In the genomic region with DNA sequence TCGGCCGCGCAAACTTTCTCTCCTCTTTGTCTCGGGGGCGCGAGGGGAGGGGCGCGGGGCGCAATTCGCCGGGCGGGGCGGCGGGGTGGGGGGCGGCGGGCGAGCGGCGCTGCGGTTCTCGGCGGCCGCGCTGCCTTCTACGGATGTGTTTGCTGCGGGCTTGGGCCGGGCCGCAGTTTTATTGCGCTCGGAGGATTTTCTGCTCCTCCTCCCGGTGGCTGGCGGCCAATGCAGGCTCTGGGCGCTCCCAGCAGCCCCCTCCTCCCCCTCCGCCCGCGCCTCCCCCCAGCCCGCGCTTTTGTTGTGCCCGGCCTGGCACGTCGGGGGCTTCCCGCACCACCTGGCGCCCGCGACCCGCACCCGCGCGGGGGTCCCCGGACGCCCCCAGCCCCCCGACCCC, we compare ENCODE assay signal across 8 cellular contexts. TPM values are rescaled to one million over a fixed set of nuclear protein-coding genes. Genes with fewer than 3 reads are reported as not detected.
DNase-seq lines count a peak whose midpoint lies in the region; ATAC-seq, FAIRE-seq and TF ChIP-seq lines count a peak whose summit lies in the region.

A gene with protein sequence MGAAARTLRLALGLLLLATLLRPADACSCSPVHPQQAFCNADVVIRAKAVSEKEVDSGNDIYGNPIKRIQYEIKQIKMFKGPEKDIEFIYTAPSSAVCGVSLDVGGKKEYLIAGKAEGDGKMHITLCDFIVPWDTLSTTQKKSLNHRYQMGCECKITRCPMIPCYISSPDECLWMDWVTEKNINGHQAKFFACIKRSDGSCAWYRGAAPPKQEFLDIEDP (minus strand): TSS at position 154 of the 400 bp plus-strand sequence. CDS start 299 bp downstream, outside the sequence.

- H3K23me2 ChIP-seq in H1 (ENCODE audit: low read depth, low read length), result peaks cover 11% of the 10 kb centered on the region; the same call in 1 of the 2 replicates

- H4K8ac ChIP-seq in H1 (ENCODE audit: extremely low read depth, insufficient read depth, low read length) (peak within 1 kb of the TSS; percentile 92), mesenchymal stem cell (ENCODE audit: low read length) (peak within 1 kb of the TSS; percentile 63)

- peak; percentile 86 for DNase-seq in ACHN
- peak; percentile 92 for DNase-seq in NCI-H82 (lab: John Stamatoyannopoulos, UW)
- DNase-seq in activated CD8-positive, alpha-beta memory T cell treated with anti-CD3 and anti-CD28 coated beads, Interleukin-2, amount 50 U/mL, for 24 hours (ENCODE audit: extremely low read depth), result peak; percentile 8
- peak; percentile 58 to 87 for DNase-seq in H1 (ENCODE audit: low read depth in 1 of 2, low spot score in 2 of 2)
- DNase-seq in mesenchymal stem cell, result peak; percentile 86
- DNase-seq in stimulated activated CD8-positive, alpha-beta memory T cell treated with anti-CD3 and anti-CD28 coated beads, Interleukin-12 subunit alpha, Interleukin-12 subunit beta, amount 100 ng/mL, for 1 hour (ENCODE audit: low read depth), result peak; percentile 41

- H3K4me1 ChIP-seq in HEK293 (ENCODE audit: control insufficient read depth, insufficient read depth, low read length) (peaks cover 5% of the 10 kb centered on the region), H1 (replicated peaks in 1 of 4; ENCODE audit: control insufficient read depth in 3 of 4, insufficient read depth in 4 of 4, low read length in 3 of 4) (peaks cover 4 to 16% (median 10%) of the 10 kb centered on the region in 4 experiments), mesenchymal stem cell (ENCODE audit: control insufficient read depth, insufficient read depth, low read depth, low read length) (peaks cover 38% of the 10 kb centered on the region)

- TF ChIP-seq EP300 in H1 (IDR thresholded peaks at IDR 0.05; ENCODE audit: borderline replicate concordance in 1 of 2, low read depth in 2 of 2, low read length in 2 of 2), result no peak

- H3K79me2 ChIP-seq in H1 (ENCODE audit: control insufficient read depth in 1 of 2, insufficient read depth in 2 of 2, low read length in 2 of 2), result peaks cover 0 to 34% of the 10 kb centered on the region in 2 experiments; a peak in 2 of 4 replicates

- CTCF ChIA-PET in HEK293 (lab: Yijun Ruan, JAX), result interaction anchor here (0.5 kb wide), 1 partner anchor 83 kb away, joined by 5 read pairs; no protein-coding TSS in a partner anchor
- CTCF ChIA-PET in H1 (lab: Charles Lee; ENCODE audit: partially characterized antibody), result no interaction called here

- no peak within 1 kb of the TSS for H2BK20ac ChIP-seq in H1 (ENCODE audit: low read length)

- H3K27ac ChIP-seq in HEK293 (ENCODE audit: extremely low read depth, low read depth, low read length) (peak within 1 kb of the TSS; percentile 37; the same call in 1 of the 2 replicates), H1 (ENCODE audit: low read depth, low read length) (peak within 1 kb of the TSS; percentile 70; the same call in 1 of the 2 replicates), mesenchymal stem cell (ENCODE audit: low read length, poor library complexity, severe bottlenecking) (peak within 1 kb of the TSS; percentile 53)

- H2BK12ac ChIP-seq in H1 (ENCODE audit: low read depth, low read length), result peak within 1 kb of the TSS; percentile 84; the same call in 1 of the 2 replicates
- peak within 1 kb of the TSS in 1 of 2 experiments; percentile 95 for H2BK12ac ChIP-seq in mesenchymal stem cell (ENCODE audit: low read length in 2 of 2)

- H3K4ac ChIP-seq in H1 (replicated peaks; ENCODE audit: insufficient read length, low read depth, low read length), result peak within 1 kb of the TSS; percentile 53
- peak within 1 kb of the TSS; percentile 66 to 74 for H3K4ac ChIP-seq in mesenchymal stem cell (ENCODE audit: low read depth in 1 of 2, low read length in 2 of 2)

- H4K20me1 ChIP-seq in H1 (replicated peaks in 1 of 2; ENCODE audit: control insufficient read depth in 1 of 2, insufficient read depth in 2 of 2, low read length in 2 of 2), result peaks cover 5 to 13% of the 10 kb centered on the region in 2 experiments

- peak in 1 of 2 experiments; percentile 75; a peak in 1 of 3 replicates for TF ChIP-seq POLR2A in H1 (IDR thresholded peaks at IDR 0.05; ENCODE audit: control extremely low read depth in 1 of 2, low read depth in 2 of 2, low read length in 2 of 2)

- H3K18ac ChIP-seq in H1 (ENCODE audit: extremely low read depth, low read length) (peak within 1 kb of the TSS; percentile 3), mesenchymal stem cell (ENCODE audit: low read depth in 1 of 2, low read length in 2 of 2) (peak within 1 kb of the TSS; percentile 69 to 91)

- H2AK5ac ChIP-seq in H1 (ENCODE audit: low read depth, low read length) (no peak within 1 kb of the TSS), mesenchymal stem cell (ENCODE audit: low read length, severe bottlenecking) (peak within 1 kb of the TSS; percentile 54)

- no peak within 1 kb of the TSS for H3K14ac ChIP-seq in H1 (ENCODE audit: insufficient read length)
- H3K14ac ChIP-seq in mesenchymal stem cell (ENCODE audit: low read length in 2 of 2), result peak within 1 kb of the TSS in 1 of 2 experiments; percentile 96

- H3K36me3 ChIP-seq in HEK293 (ENCODE audit: control insufficient read depth in 2 of 2, insufficient read depth in 1 of 2, low read length in 2 of 2) (no peaks in the 10 kb centered on the region), H1 (ENCODE audit: control insufficient read depth in 2 of 4, insufficient read depth in 4 of 4, low read length in 3 of 4) (peaks cover 0 to 3% (median 0%) of the 10 kb centered on the region in 4 experiments; a peak in 1 of 8 replicates), mesenchymal stem cell (ENCODE audit: control insufficient read depth in 1 of 2, insufficient read depth in 2 of 2, low read depth in 1 of 2, low read length in 2 of 2) (peaks cover 7 to 10% of the 10 kb centered on the region in 2 experiments)

- H3K9ac ChIP-seq in H1 (replicated peaks in 1 of 4; ENCODE audit: extremely low read depth in 1 of 4, low read depth in 3 of 4, low read length in 3 of 4), result peak within 1 kb of the TSS; percentile 48 to 80 (median 54)
- H3K9ac ChIP-seq in mesenchymal stem cell (ENCODE audit: low read length), result peak within 1 kb of the TSS; percentile 95

- H3K4me3 ChIP-seq in HEK293 (ENCODE audit: low read depth, low read length), result peak within 1 kb of the TSS; percentile 46
- H3K4me3 ChIP-seq in H1 (ENCODE audit: extremely low read depth in 1 of 4, insufficient read depth in 2 of 4, low read depth in 3 of 4, low read length in 4 of 4), result peak within 1 kb of the TSS; percentile 60 to 83 (median 70)
- H3K4me3 ChIP-seq in mesenchymal stem cell (ENCODE audit: insufficient read depth in 1 of 2, low read depth in 1 of 2, low read length in 2 of 2), result peak within 1 kb of the TSS; percentile 77 to 98

- H2AFZ ChIP-seq in H1 (ENCODE audit: low read length) (no peak within 1 kb of the TSS), mesenchymal stem cell (ENCODE audit: low read depth, low read length) (peak within 1 kb of the TSS; percentile 90)

- H2BK5ac ChIP-seq in H1 (ENCODE audit: low read depth, low read length) (no peak within 1 kb of the TSS; the same call in 1 of the 2 replicates), mesenchymal stem cell (ENCODE audit: low read depth, low read length, poor library complexity, severe bottlenecking) (peak within 1 kb of the TSS; percentile 57)

- H3K27me3 ChIP-seq in H1 (replicated peaks in 1 of 4; ENCODE audit: control insufficient read depth in 3 of 4, extremely low read depth in 1 of 4, insufficient read depth in 3 of 4, low read length in 3 of 4), result no peaks in the 10 kb centered on the region
- H3K27me3 ChIP-seq in mesenchymal stem cell (ENCODE audit: control insufficient read depth in 1 of 2, insufficient read depth in 1 of 2, low read length in 2 of 2), result no peaks in the 10 kb centered on the region

- POLR2A ChIA-PET in HEK293 (lab: Yijun Ruan, JAX) (interaction anchor here (0.9 to 2.9 kb wide), 3 partner anchors 8 to 30 kb away, joined by 3 to 15 read pairs (median 3); no protein-coding TSS in a partner anchor), H1 (lab: Charles Lee; ENCODE audit: partially characterized antibody) (interaction anchor here (0.6 to 2.8 kb wide), 5 partner anchors 8 to 217 kb away, joined by 3 to 16 read pairs (median 3); no protein-coding TSS in a partner anchor)

- FAIRE-seq in H1 (lab: Jason Lieb, UNC), result no peak

- H3K4me2 ChIP-seq in H1 (ENCODE audit: insufficient read depth in 1 of 2, low read depth in 2 of 2, low read length in 2 of 2), result peak within 1 kb of the TSS; percentile 87 to 96
- peak within 1 kb of the TSS; percentile 91 for H3K4me2 ChIP-seq in mesenchymal stem cell (ENCODE audit: low read length, poor library complexity, severe bottlenecking)

- in situ Hi-C loops in ACHN (cut with HindIII; ENCODE audit: low pct_ligation_motif_present, low pct_unique_long_range_greater_than_20kb, low sequenced_read_pairs), result no loop called here

- TF ChIP-seq CTCF in HEK293 (tag by site-specific recombination; IDR thresholded peaks at IDR 0.05) (no peak), H1 (IDR thresholded peaks at IDR 0.05; ENCODE audit: control extremely low read depth in 1 of 3, insufficient read depth in 1 of 3, low read depth in 1 of 3, low read length in 3 of 3) (peak in 2 of 3 experiments; percentile 13 to 30; a peak in 2 of 4 replicates)

- H3K9me3 ChIP-seq in HEK293 (ENCODE audit: control insufficient read depth, insufficient read depth, low read depth, low read length), result no peaks in the 10 kb centered on the region
- no peaks in the 10 kb centered on the region for H3K9me3 ChIP-seq in H1 (ENCODE audit: insufficient read depth in 2 of 2, low read depth in 1 of 2, low read length in 1 of 2)
- no peaks in the 10 kb centered on the region for H3K9me3 ChIP-seq in mesenchymal stem cell (ENCODE audit: control insufficient read depth, low read length)

- H3K23ac ChIP-seq in H1 (ENCODE audit: insufficient read length) (no peak within 1 kb of the TSS), mesenchymal stem cell (ENCODE audit: low read length in 2 of 2) (peak within 1 kb of the TSS in 1 of 2 experiments; percentile 86)

- H2BK15ac ChIP-seq in H1 (ENCODE audit: low read length) (no peak within 1 kb of the TSS; the same call in 1 of the 2 replicates), mesenchymal stem cell (ENCODE audit: low read depth, poor library complexity, severe bottlenecking) (peak within 1 kb of the TSS; percentile 15)

- H4K91ac ChIP-seq in H1 (replicated peaks; ENCODE audit: insufficient read length, low read length), result peak within 1 kb of the TSS; percentile 93
- peak within 1 kb of the TSS; percentile 91 for H4K91ac ChIP-seq in mesenchymal stem cell (ENCODE audit: low read length)

- peak within 1 kb of the TSS; percentile 46 for H4K5ac ChIP-seq in H1 (ENCODE audit: insufficient read length, low read depth, low read length)

- ATAC-seq in HG03469 (IDR thresholded peaks at IDR 0.05; ENCODE audit: unreplicated experiment), result no peak

- TF ChIP-seq RAD21 in H1 (IDR thresholded peaks at IDR 0.05 in 1 of 2, conservative IDR thresholded peaks at IDR 0.05 in 1 of 2; ENCODE audit: low read depth in 2 of 2, low read length in 2 of 2), result peak in 1 of 2 experiments; percentile 24; a peak in 2 of 4 replicates

- H3K79me1 ChIP-seq in H1 (ENCODE audit: low read depth, low read length), result peaks cover 5% of the 10 kb centered on the region
- no peaks in the 10 kb centered on the region for H3K79me1 ChIP-seq in mesenchymal stem cell (replicated peaks; ENCODE audit: low read length, poor library complexity, severe bottlenecking)

- H3K56ac ChIP-seq in H1 (replicated peaks; ENCODE audit: insufficient read length, low read depth, low read length), result peak within 1 kb of the TSS; percentile 59

- no CpG with 5 or more reads among the region's 52 CpGs for WGBS in H1 (ENCODE audit: extremely low coverage in 1 of 2, insufficient coverage in 1 of 2, insufficient read length in 1 of 2, insufficient replicate concordance in 2 of 2, low coverage in 1 of 2, low lambda C conversion rate in 2 of 2, missing lambda C conversion rate in 1 of 2), 2 experiments
- under 1% methylated on average over 29 of the region's 52 CpGs for WGBS in mesenchymal stem cell

- H2BK120ac ChIP-seq in H1 (replicated peaks; ENCODE audit: low read depth, low read length) (peak within 1 kb of the TSS; percentile 43), mesenchymal stem cell (ENCODE audit: low read depth, low read length) (peak within 1 kb of the TSS; percentile 81)

RNA-seq across cellular contexts. Expression of the gene that starts here (rescaled TPM):
- 42.7 and 43.3 TPM in 2 replicates for total RNA-seq in H1 (2021; fragmentation: NEBNext Ultra II Directional; extraction: Animal tissue kit (Norgen Biotek cat#: 25700))
- 18.2 and 21.5 TPM in 2 replicates for polyA plus RNA-seq in H1 (2011; rRNA removed)
- polyA plus RNA-seq in H1 (2011; cell fraction: cytosol; rRNA removed), result 13.1 TPM
- 14.3 TPM for polyA plus RNA-seq in H1 (2011; cell fraction: nucleus; rRNA removed)
- 37.1 to 40.2 TPM (median 38.3 TPM) in 4 replicates for polyA plus RNA-seq in H1 (2012, experiment 1 of 2)
- polyA plus RNA-seq in H1 (2012, experiment 2 of 2), result 38.8 TPM
- 36.5 TPM for polyA plus RNA-seq in H1 (2013, experiment 1 of 2)
- 47.3 TPM for polyA plus RNA-seq in H1 (2013, experiment 2 of 2)
- polyA minus RNA-seq in H1 (2011; rRNA and poly(A)+ RNA removed), result 12.9 and 16.2 TPM in 2 replicates
- 14.9 TPM for polyA minus RNA-seq in H1 (2011; cell fraction: cytosol; rRNA and poly(A)+ RNA removed)
- 9.5 TPM for polyA minus RNA-seq in H1 (2011; cell fraction: nucleus; rRNA and poly(A)+ RNA removed)
- polyA plus RNA-seq in mesenchymal stem cell (2013, experiment 1 of 2), result 391 TPM
- polyA plus RNA-seq in mesenchymal stem cell (2013, experiment 2 of 2), result 397 TPM

Comparison
In these comparisons a context has a peak if more than half of its experiments do, and no peak if none do; other contexts are left out.
1. DNase-seq: peak in every context shown above with its lines; median percentile 92 in NCI-H82; 86 in ACHN; 86 in mesenchymal stem cell; 72 in H1; 41 in stimulated activated CD8-positive, alpha-beta memory T cell treated with anti-CD3 and anti-CD28 coated beads, Interleukin-12 subunit alpha, Interleukin-12 subunit beta, amount 100 ng/mL, for 1 hour; 8 in activated CD8-positive, alpha-beta memory T cell treated with anti-CD3 and anti-CD28 coated beads, Interleukin-2, amount 50 U/mL, for 24 hours.